In the genomic region with DNA sequence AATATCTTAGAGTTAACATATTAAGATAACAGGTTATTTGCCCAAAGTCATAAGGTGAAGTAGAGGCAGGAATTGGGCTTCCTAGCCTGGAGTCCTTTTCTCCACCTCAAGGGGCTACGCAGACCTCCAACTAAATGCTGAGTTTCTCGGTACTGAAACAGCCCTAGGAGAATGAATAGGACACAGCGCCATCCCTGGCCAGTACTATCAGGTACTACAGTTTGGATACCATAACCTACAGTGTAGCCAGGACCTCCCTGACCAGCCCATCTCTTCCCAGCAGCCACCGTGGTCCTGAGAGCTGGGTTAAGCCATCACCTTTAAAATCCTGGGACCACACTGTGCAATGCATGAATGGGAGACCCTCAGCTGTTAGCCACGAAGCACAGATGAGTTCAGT, we compare ENCODE assay signal across 1 cellular context.
TF ChIP-seq lines count a peak whose summit lies in the region.

No MANE protein-coding gene starts in this region.

TF ChIP-seq in HepG2, 621 proteins besides CTCF, POLR2A, EP300 and RAD21 (continued from another document):
- TF ChIP-seq, protein P1, sequence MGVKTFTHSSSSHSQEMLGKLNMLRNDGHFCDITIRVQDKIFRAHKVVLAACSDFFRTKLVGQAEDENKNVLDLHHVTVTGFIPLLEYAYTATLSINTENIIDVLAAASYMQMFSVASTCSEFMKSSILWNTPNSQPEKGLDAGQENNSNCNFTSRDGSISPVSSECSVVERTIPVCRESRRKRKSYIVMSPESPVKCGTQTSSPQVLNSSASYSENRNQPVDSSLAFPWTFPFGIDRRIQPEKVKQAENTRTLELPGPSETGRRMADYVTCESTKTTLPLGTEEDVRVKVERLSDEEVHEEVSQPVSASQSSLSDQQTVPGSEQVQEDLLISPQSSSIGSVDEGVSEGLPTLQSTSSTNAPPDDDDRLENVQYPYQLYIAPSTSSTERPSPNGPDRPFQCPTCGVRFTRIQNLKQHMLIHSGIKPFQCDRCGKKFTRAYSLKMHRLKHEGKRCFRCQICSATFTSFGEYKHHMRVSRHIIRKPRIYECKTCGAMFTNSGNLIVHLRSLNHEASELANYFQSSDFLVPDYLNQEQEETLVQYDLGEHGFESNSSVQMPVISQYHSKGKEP (CRISPR knock-in tag; IDR thresholded peaks at IDR 0.05), result no peak
- TF ChIP-seq ATM (IDR thresholded peaks at IDR 0.05; ENCODE audit: borderline replicate concordance) (no peak), ZEB1 (IDR thresholded peaks at IDR 0.05; ENCODE audit: insufficient replicate concordance, low read depth) (no peak), CAMTA2 (CRISPR knock-in tag; IDR thresholded peaks at IDR 0.05; ENCODE audit: borderline replicate concordance) (no peak), SCMH1 (CRISPR knock-in tag; IDR thresholded peaks at IDR 0.05; ENCODE audit: borderline replicate concordance) (no peak), ZNF121 (CRISPR knock-in tag; IDR thresholded peaks at IDR 0.05) (no peak), HDAC2 (CRISPR knock-in tag; IDR thresholded peaks at IDR 0.05) (no peak), NPAS2 (CRISPR knock-in tag; IDR thresholded peaks at IDR 0.05; ENCODE audit: borderline replicate concordance) (no peak), PCBP1 (IDR thresholded peaks at IDR 0.05; ENCODE audit: borderline replicate concordance, low read depth, low read length) (no peak), NCOA2 (CRISPR knock-in tag; IDR thresholded peaks at IDR 0.05) (no peak)
- TF ChIP-seq, protein P2, sequence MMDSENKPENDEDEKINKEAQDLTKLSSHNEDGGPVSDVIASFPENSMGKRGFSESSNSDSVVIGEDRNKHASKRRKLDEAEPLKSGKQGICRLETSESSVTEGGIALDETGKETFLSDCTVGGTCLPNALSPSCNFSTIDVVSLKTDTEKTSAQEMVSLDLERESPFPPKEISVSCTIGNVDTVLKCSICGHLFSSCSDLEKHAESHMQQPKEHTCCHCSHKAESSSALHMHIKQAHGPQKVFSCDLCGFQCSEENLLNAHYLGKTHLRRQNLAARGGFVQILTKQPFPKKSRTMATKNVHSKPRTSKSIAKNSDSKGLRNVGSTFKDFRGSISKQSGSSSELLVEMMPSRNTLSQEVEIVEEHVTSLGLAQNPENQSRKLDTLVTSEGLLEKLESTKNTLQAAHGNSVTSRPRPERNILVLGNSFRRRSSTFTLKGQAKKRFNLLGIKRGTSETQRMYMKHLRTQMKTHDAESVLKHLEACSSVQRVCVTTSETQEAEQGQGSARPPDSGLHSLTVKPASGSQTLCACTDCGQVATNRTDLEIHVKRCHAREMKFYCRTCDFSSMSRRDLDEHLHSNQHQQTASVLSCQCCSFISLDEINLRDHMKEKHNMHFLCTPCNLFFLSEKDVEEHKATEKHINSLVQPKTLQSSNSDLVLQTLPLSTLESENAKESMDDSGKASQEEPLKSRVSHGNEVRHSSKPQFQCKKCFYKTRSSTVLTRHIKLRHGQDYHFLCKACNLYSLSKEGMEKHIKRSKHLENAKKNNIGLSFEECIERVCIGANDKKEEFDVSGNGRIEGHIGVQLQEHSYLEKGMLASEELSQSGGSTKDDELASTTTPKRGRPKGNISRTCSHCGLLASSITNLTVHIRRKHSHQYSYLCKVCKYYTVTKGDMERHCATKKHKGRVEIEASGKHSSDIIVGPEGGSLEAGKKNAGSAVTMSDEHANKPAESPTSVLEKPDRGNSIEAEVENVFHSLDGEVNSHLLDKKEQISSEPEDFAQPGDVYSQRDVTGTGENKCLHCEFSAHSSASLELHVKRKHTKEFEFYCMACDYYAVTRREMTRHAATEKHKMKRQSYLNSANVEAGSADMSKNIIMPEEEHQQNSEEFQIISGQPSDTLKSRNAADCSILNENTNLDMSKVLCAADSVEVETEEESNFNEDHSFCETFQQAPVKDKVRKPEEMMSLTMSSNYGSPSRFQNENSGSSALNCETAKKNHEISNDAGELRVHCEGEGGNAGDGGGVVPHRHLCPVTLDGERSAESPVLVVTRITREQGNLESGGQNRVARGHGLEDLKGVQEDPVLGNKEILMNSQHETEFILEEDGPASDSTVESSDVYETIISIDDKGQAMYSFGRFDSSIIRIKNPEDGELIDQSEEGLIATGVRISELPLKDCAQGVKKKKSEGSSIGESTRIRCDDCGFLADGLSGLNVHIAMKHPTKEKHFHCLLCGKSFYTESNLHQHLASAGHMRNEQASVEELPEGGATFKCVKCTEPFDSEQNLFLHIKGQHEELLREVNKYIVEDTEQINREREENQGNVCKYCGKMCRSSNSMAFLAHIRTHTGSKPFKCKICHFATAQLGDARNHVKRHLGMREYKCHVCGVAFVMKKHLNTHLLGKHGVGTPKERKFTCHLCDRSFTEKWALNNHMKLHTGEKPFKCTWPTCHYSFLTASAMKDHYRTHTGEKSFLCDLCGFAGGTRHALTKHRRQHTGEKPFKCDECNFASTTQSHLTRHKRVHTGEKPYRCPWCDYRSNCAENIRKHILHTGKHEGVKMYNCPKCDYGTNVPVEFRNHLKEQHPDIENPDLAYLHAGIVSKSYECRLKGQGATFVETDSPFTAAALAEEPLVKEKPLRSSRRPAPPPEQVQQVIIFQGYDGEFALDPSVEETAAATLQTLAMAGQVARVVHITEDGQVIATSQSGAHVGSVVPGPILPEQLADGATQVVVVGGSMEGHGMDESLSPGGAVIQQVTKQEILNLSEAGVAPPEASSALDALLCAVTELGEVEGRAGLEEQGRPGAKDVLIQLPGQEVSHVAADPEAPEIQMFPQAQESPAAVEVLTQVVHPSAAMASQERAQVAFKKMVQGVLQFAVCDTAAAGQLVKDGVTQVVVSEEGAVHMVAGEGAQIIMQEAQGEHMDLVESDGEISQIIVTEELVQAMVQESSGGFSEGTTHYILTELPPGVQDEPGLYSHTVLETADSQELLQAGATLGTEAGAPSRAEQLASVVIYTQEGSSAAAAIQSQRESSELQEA (CRISPR knock-in tag; IDR thresholded peaks at IDR 0.05; ENCODE audit: not compliant biosample characterization), result no peak
- TF ChIP-seq, protein P3, sequence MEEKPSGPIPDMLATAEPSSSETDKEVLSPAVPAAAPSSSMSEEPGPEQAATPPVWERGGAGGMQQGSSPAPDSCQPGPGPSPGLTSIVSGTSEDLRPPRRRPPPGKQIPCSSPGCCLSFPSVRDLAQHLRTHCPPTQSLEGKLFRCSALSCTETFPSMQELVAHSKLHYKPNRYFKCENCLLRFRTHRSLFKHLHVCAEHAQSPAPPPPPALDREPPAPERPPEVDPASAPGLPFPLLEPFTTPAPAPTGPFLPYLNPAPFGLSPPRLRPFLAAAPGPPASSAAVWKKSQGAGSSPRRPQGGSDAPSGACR (CRISPR knock-in tag; IDR thresholded peaks at IDR 0.05), result no peak
- TF ChIP-seq, protein P4, sequence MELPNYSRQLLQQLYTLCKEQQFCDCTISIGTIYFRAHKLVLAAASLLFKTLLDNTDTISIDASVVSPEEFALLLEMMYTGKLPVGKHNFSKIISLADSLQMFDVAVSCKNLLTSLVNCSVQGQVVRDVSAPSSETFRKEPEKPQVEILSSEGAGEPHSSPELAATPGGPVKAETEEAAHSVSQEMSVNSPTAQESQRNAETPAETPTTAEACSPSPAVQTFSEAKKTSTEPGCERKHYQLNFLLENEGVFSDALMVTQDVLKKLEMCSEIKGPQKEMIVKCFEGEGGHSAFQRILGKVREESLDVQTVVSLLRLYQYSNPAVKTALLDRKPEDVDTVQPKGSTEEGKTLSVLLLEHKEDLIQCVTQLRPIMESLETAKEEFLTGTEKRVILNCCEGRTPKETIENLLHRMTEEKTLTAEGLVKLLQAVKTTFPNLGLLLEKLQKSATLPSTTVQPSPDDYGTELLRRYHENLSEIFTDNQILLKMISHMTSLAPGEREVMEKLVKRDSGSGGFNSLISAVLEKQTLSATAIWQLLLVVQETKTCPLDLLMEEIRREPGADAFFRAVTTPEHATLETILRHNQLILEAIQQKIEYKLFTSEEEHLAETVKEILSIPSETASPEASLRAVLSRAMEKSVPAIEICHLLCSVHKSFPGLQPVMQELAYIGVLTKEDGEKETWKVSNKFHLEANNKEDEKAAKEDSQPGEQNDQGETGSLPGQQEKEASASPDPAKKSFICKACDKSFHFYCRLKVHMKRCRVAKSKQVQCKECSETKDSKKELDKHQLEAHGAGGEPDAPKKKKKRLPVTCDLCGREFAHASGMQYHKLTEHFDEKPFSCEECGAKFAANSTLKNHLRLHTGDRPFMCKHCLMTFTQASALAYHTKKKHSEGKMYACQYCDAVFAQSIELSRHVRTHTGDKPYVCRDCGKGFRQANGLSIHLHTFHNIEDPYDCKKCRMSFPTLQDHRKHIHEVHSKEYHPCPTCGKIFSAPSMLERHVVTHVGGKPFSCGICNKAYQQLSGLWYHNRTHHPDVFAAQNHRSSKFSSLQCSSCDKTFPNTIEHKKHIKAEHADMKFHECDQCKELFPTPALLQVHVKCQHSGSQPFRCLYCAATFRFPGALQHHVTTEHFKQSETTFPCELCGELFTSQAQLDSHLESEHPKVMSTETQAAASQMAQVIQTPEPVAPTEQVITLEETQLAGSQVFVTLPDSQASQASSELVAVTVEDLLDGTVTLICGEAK (IDR thresholded peaks at IDR 0.05), result no peak
- TF ChIP-seq, protein P4 (CRISPR knock-in tag; IDR thresholded peaks at IDR 0.05), result no peak
- TF ChIP-seq, protein P5, sequence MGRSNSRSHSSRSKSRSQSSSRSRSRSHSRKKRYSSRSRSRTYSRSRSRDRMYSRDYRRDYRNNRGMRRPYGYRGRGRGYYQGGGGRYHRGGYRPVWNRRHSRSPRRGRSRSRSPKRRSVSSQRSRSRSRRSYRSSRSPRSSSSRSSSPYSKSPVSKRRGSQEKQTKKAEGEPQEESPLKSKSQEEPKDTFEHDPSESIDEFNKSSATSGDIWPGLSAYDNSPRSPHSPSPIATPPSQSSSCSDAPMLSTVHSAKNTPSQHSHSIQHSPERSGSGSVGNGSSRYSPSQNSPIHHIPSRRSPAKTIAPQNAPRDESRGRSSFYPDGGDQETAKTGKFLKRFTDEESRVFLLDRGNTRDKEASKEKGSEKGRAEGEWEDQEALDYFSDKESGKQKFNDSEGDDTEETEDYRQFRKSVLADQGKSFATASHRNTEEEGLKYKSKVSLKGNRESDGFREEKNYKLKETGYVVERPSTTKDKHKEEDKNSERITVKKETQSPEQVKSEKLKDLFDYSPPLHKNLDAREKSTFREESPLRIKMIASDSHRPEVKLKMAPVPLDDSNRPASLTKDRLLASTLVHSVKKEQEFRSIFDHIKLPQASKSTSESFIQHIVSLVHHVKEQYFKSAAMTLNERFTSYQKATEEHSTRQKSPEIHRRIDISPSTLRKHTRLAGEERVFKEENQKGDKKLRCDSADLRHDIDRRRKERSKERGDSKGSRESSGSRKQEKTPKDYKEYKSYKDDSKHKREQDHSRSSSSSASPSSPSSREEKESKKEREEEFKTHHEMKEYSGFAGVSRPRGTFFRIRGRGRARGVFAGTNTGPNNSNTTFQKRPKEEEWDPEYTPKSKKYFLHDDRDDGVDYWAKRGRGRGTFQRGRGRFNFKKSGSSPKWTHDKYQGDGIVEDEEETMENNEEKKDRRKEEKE (IDR thresholded peaks at IDR 0.05), result no peak
- TF ChIP-seq, protein P6, sequence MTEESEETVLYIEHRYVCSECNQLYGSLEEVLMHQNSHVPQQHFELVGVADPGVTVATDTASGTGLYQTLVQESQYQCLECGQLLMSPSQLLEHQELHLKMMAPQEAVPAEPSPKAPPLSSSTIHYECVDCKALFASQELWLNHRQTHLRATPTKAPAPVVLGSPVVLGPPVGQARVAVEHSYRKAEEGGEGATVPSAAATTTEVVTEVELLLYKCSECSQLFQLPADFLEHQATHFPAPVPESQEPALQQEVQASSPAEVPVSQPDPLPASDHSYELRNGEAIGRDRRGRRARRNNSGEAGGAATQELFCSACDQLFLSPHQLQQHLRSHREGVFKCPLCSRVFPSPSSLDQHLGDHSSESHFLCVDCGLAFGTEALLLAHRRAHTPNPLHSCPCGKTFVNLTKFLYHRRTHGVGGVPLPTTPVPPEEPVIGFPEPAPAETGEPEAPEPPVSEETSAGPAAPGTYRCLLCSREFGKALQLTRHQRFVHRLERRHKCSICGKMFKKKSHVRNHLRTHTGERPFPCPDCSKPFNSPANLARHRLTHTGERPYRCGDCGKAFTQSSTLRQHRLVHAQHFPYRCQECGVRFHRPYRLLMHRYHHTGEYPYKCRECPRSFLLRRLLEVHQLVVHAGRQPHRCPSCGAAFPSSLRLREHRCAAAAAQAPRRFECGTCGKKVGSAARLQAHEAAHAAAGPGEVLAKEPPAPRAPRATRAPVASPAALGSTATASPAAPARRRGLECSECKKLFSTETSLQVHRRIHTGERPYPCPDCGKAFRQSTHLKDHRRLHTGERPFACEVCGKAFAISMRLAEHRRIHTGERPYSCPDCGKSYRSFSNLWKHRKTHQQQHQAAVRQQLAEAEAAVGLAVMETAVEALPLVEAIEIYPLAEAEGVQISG (CRISPR knock-in tag; IDR thresholded peaks at IDR 0.05), result no peak
